9 cellular contexts compared by ENCODE assay signal in genomic region chr1:153355445-153356071, GRCh38. TPM values are rescaled to one million over a fixed set of nuclear protein-coding genes. Genes with fewer than 3 reads are reported as not detected.
DNase-seq lines count a peak whose midpoint lies in the region; ATAC-seq and TF ChIP-seq lines count a peak whose summit lies in the region.
"Had no signal": no experiment of that assay in that cellular context is flagged by ENCODE, and none has a peak within 500 bp of the region (broad histone marks: within the 10 kb centered on the region; RNA-seq: fewer than 3 reads in every experiment).

No MANE protein-coding gene starts in this region.

- H3K4me1 Mint-ChIP-seq in effector memory CD8-positive, alpha-beta T cell (ENCODE audit: low read depth in 2 of 2): peaks cover 0 to 7% of the 10 kb centered on the region in 2 donors

- H3K4me3 Mint-ChIP-seq in effector memory CD8-positive, alpha-beta T cell: no peak overlapping the region

- peaks cover 2% of the 10 kb centered on the region; the same call in 1 of the 2 replicates for H3K9me3 ChIP-seq in AG04450 (ENCODE audit: control insufficient read depth, insufficient read depth, low read length)

- CTCF ChIA-PET in AG04450 (lab: Charles Lee): interaction anchor here (0.6 to 8.5 kb wide), 8 partner anchors 8 to 212 kb away, joined by 3 to 354 read pairs (median 4); no protein-coding TSS in a partner anchor

- peaks cover 2% of the 10 kb centered on the region for H3K27me3 ChIP-seq in AG04450 (ENCODE audit: control insufficient read depth, insufficient read depth, low read length)

- H3K27me3 Mint-ChIP-seq in effector memory CD8-positive, alpha-beta T cell: peaks cover 40 to 43% of the 10 kb centered on the region in 2 donors

- no peaks in the 10 kb centered on the region for H3K36me3 Mint-ChIP-seq in effector memory CD8-positive, alpha-beta T cell (ENCODE audit: insufficient read depth)

- POLR2A ChIA-PET in AG04450 (lab: Yijun Ruan, JAX): no interaction called here

- DNase-seq in AG04450 (ENCODE audit: low read depth, low spot score) (no peak), NCI-H146 (lab: John Stamatoyannopoulos, UW) (peak; percentile 63), T-helper 9 cell (peak; percentile 14), mucosa of gallbladder (ENCODE audit: low spot score) (peak; percentile 24), inferior parietal cortex (ENCODE audit: extremely low spot score) (no peak)
- no peak for DNase-seq in effector memory CD8-positive, alpha-beta T cell

- TF ChIP-seq CTCF in AG04450 (IDR thresholded peaks at IDR 0.05; ENCODE audit: low read depth, low read length) (peak; percentile 34), GM12875 (IDR thresholded peaks at IDR 0.05; ENCODE audit: borderline replicate concordance, insufficient read depth, low read depth, low read length) (peak; percentile 83)

- peak; percentile 62 for ATAC-seq in effector memory CD8-positive, alpha-beta T cell (replicated peaks)
- no peak for ATAC-seq in HG02870 (IDR thresholded peaks at IDR 0.05; ENCODE audit: unreplicated experiment)

- H3K9me3 Mint-ChIP-seq in effector memory CD8-positive, alpha-beta T cell: no peaks in the 10 kb centered on the region

- no peak overlapping the region for H3K4me3 ChIP-seq in AG04450 (ENCODE audit: low read depth, low read length)
- H3K4me3 ChIP-seq in GM12875 (ENCODE audit: low read depth, low read length): no peak overlapping the region

- no peak overlapping the region for H3K27ac Mint-ChIP-seq in effector memory CD8-positive, alpha-beta T cell

- H3K27ac ChIP-seq in AG04450 (ENCODE audit: low read depth, low read length): no peak overlapping the region

RNA-seq across cellular contexts. Expression of gene S100A9, which starts 2.1 kb away (rescaled TPM):
- polyA plus RNA-seq in AG04450 (2011; rRNA removed): not detected in 2 replicates
- polyA minus RNA-seq in AG04450 (2011; rRNA and poly(A)+ RNA removed): not detected in 2 replicates
- 19.1 TPM for total RNA-seq in mucosa of gallbladder
- total RNA-seq: glomerular endothelial cell had no signal

RNA-seq across cellular contexts. Expression of gene PGLYRP4, which starts 6.9 kb away (rescaled TPM):
- not detected in 2 replicates for polyA plus RNA-seq in AG04450 (2011; rRNA removed)
- polyA minus RNA-seq in AG04450 (2011; rRNA and poly(A)+ RNA removed): not detected in 2 replicates
- total RNA-seq in mucosa of gallbladder: not detected
- total RNA-seq: glomerular endothelial cell had no signal

RNA-seq across cellular contexts. Expression of gene S100A12, which starts 19.9 kb away (rescaled TPM):
- polyA plus RNA-seq in AG04450 (2011; rRNA removed): not detected in 2 replicates
- polyA minus RNA-seq in AG04450 (2011; rRNA and poly(A)+ RNA removed): not detected in 2 replicates
- 0.75 TPM for total RNA-seq in mucosa of gallbladder
- total RNA-seq: glomerular endothelial cell had no signal

RNA-seq across cellular contexts. Expression of gene S100A8, which starts 35.3 kb away (rescaled TPM):
- not detected in 2 replicates for polyA plus RNA-seq in AG04450 (2011; rRNA removed)
- polyA minus RNA-seq in AG04450 (2011; rRNA and poly(A)+ RNA removed): not detected in 2 replicates
- 7.0 TPM for total RNA-seq in mucosa of gallbladder
- total RNA-seq: glomerular endothelial cell had no signal

RNA-seq across cellular contexts. Expression of gene PGLYRP3, which starts 42.8 kb away (rescaled TPM):
- polyA plus RNA-seq in AG04450 (2011; rRNA removed): not detected in 2 replicates
- not detected in 2 replicates for polyA minus RNA-seq in AG04450 (2011; rRNA and poly(A)+ RNA removed)
- total RNA-seq in mucosa of gallbladder: not detected
- total RNA-seq: glomerular endothelial cell had no signal

Comparison
In these comparisons a context has a peak if more than half of its experiments do, and no peak if none do; other contexts are left out.
1. DNase-seq: peak in NCI-H146 (single experiment), T-helper 9 cell (single experiment) and mucosa of gallbladder (single experiment); none in AG04450 (single experiment), effector memory CD8-positive, alpha-beta T cell (0 of 3) and inferior parietal cortex (single experiment).